14 cellular contexts compared by ENCODE assay signal in genomic region chr5:81006955-81007636, GRCh38. TPM values are rescaled to one million over a fixed set of nuclear protein-coding genes. Genes with fewer than 3 reads are reported as not detected.
DNase-seq lines count a peak whose midpoint lies in the region; ATAC-seq, FAIRE-seq and TF ChIP-seq lines count a peak whose summit lies in the region.
"Had no signal": no experiment of that assay in that cellular context is flagged by ENCODE, and none has a peak within 500 bp of the region (broad histone marks: within the 10 kb centered on the region; RNA-seq: fewer than 3 reads in every experiment).

No MANE protein-coding gene starts in this region.

- H3K4me1 Mint-ChIP-seq in activated naive CD4-positive, alpha-beta T cell treated with anti-CD3 and anti-CD28 coated beads, Interleukin-2, amount 10 ng/mL, durations not matched to agents 7 days and 5 days, result peaks cover 66% of the 10 kb centered on the region

- no peak for ATAC-seq in HepG2
- no peak for ATAC-seq in GM21528 (IDR thresholded peaks at IDR 0.05; ENCODE audit: low FRiP score, unreplicated experiment)
- ATAC-seq: Panc1 had no signal

- peaks cover 9% of the 10 kb centered on the region for H3K36me3 Mint-ChIP-seq in activated naive CD4-positive, alpha-beta T cell treated with anti-CD3 and anti-CD28 coated beads, Interleukin-2, amount 10 ng/mL, durations not matched to agents 7 days and 5 days

- peaks cover 13% of the 10 kb centered on the region for H3K4me1 ChIP-seq in HepG2 (ENCODE audit: insufficient read depth, low read length)

- no peak for TF ChIP-seq RAD21 in HepG2 (CRISPR knock-in tag; IDR thresholded peaks at IDR 0.05)

- no peaks in the 10 kb centered on the region for H4K20me1 ChIP-seq in HepG2 (ENCODE audit: insufficient read depth, low read length)

- no peak for TF ChIP-seq POLR2A in HepG2 (IDR thresholded peaks at IDR 0.05; ENCODE audit: insufficient read depth in 1 of 2, low read depth in 2 of 2, low read length in 2 of 2)

- 94% methylated on average over 7 of the region's 7 CpGs for WGBS in HepG2 (ENCODE audit: low lambda C conversion rate)

- no peak for TF ChIP-seq CTCF in HepG2 (CRISPR knock-in tag; IDR thresholded peaks at IDR 0.05)

- H3K27ac Mint-ChIP-seq in activated naive CD4-positive, alpha-beta T cell treated with anti-CD3 and anti-CD28 coated beads, Interleukin-2, amount 10 ng/mL, durations not matched to agents 7 days and 5 days, result peak overlapping the region; percentile 97

- CTCF ChIA-PET in activated naive CD4-positive, alpha-beta T cell treated with anti-CD3 and anti-CD28 coated beads, Interleukin-2, amount 10 ng/mL, durations not matched to agents 7 days and 5 days (lab: Charles Lee), result interaction anchor here (0.7 to 1.7 kb wide), 7 partner anchors 9 to 251 kb away, joined by 3 to 8 read pairs (median 4); no protein-coding TSS in a partner anchor
- CTCF ChIA-PET in HepG2 (lab: Yijun Ruan, JAX; ENCODE audit: low intra/inter-chr PET ratio, low total read pairs), result no interaction called here

- no peak overlapping the region for H3K27ac ChIP-seq in HepG2 (ENCODE audit: extremely low read length, insufficient read depth, low read length)
- H3K27ac ChIP-seq: WERI-Rb-1 had no signal

- H3K9me3 ChIP-seq in HepG2 (ENCODE audit: low read length), result no peaks in the 10 kb centered on the region

- intact Hi-C loops in HepG2 (cut with micrococcal nuclease; ENCODE audit: unreplicated experiment), result no loop called here

- no peak overlapping the region for H3K9ac ChIP-seq in HepG2 (ENCODE audit: insufficient read depth, low read depth, low read length)

- peaks cover 76% of the 10 kb centered on the region for H3K79me2 ChIP-seq in HepG2 (ENCODE audit: insufficient read depth, low read length)

- POLR2A ChIA-PET in HepG2 (lab: Yijun Ruan, JAX), result no interaction called here

- no peak overlapping the region for H2AFZ ChIP-seq in HepG2 (ENCODE audit: low read length)

- peak overlapping the region; percentile 44 for H3K4me3 ChIP-seq in Jurkat, Clone E6-1 (ENCODE audit: low read length)
- no peak overlapping the region for H3K4me3 ChIP-seq in HepG2 (replicated peaks in 1 of 3; ENCODE audit: insufficient read depth in 1 of 3, low read depth in 2 of 3, low read length in 3 of 3)
- H3K4me3 ChIP-seq: lung had no signal

- peak; percentile 98 for DNase-seq in Jurkat, Clone E6-1 (ENCODE audit: low read depth, low spot score)
- DNase-seq in activated CD4-positive, alpha-beta T cell treated with anti-CD3 and anti-CD28 coated beads for 48 hours, result peak; percentile 61
- DNase-seq in activated naive CD4-positive, alpha-beta T cell treated with anti-CD3 and anti-CD28 coated beads, Interleukin-2, amount 10 ng/mL, durations not matched to agents 7 days and 5 days, result peak; percentile 70
- DNase-seq in stimulated activated CD4-positive, alpha-beta T cell treated with anti-CD3 and anti-CD28 coated beads, Interleukin-4, amount 100 ng/mL, for 24 hours, result peak; percentile 67
- DNase-seq in HepG2 (ENCODE audit: low spot score), result no peak
- DNase-seq in NOMO-1 treated with dmso at 0.1 percent for 144 hours (lab: John Stamatoyannopoulos, UW; ENCODE audit: unreplicated experiment), result no peak
- no peak for DNase-seq in AG08395 (ENCODE audit: low spot score)
- DNase-seq: DMS 273 treated with DMSO at 0.1 percent for 48 hours, foreskin melanocyte, NCI-H2081 treated with DMSO at 0.1 percent for 48 hours, WERI-Rb-1 had no signal

- no TSS peak for BruUV-seq in HepG2 (replicated peaks; lab: Mats Ljungman, UMichigan)

- H3K27me3 ChIP-seq in HepG2 (ENCODE audit: control insufficient read depth in 1 of 2, insufficient read depth in 2 of 2, low read length in 2 of 2), result no peaks in the 10 kb centered on the region

- H3K4me2 ChIP-seq in HepG2 (ENCODE audit: low read depth, low read length), result no peak overlapping the region

- H3K9me3 Mint-ChIP-seq in activated naive CD4-positive, alpha-beta T cell treated with anti-CD3 and anti-CD28 coated beads, Interleukin-2, amount 10 ng/mL, durations not matched to agents 7 days and 5 days, result no peaks in the 10 kb centered on the region

- in situ Hi-C loops in HepG2 (cut with HindIII; ENCODE audit: extremely low pct_ligation_motif_present, low pct_unique_long_range_greater_than_20kb), result no loop called here

- peaks cover 9 to 14% of the 10 kb centered on the region in 2 experiments for H3K36me3 ChIP-seq in HepG2 (replicated peaks in 1 of 2; ENCODE audit: control insufficient read depth in 1 of 2, insufficient read depth in 2 of 2, low read length in 2 of 2)

- H3K4me3 Mint-ChIP-seq in activated naive CD4-positive, alpha-beta T cell treated with anti-CD3 and anti-CD28 coated beads, Interleukin-2, amount 10 ng/mL, durations not matched to agents 7 days and 5 days, result peak overlapping the region; percentile 74

- no peak for FAIRE-seq in HepG2 (lab: Jason Lieb, UNC)

- H3K27me3 Mint-ChIP-seq in activated naive CD4-positive, alpha-beta T cell treated with anti-CD3 and anti-CD28 coated beads, Interleukin-2, amount 10 ng/mL, durations not matched to agents 7 days and 5 days, result no peaks in the 10 kb centered on the region

- TF ChIP-seq EP300 in HepG2 (IDR thresholded peaks at IDR 0.05; ENCODE audit: low read depth in 2 of 2, low read length in 2 of 2) (no peak), HepG2 (CRISPR knock-in tag; IDR thresholded peaks at IDR 0.05; ENCODE audit: borderline replicate concordance) (no peak)

TF ChIP-seq in HepG2, 621 proteins besides CTCF, POLR2A, EP300 and RAD21 (continues in another document):
- TF ChIP-seq ISX (CRISPR knock-in tag; conservative IDR thresholded peaks at IDR 0.05) (no peak), IRF9 (CRISPR knock-in tag; IDR thresholded peaks at IDR 0.05; ENCODE audit: borderline replicate concordance) (no peak), ZNF740 (CRISPR knock-in tag; IDR thresholded peaks at IDR 0.05) (no peak), UBTF (CRISPR knock-in tag; IDR thresholded peaks at IDR 0.05) (no peak), ZNF878 (CRISPR knock-in tag; IDR thresholded peaks at IDR 0.05) (no peak), IKZF1 (IDR thresholded peaks at IDR 0.05) (no peak), ZNF724P (CRISPR knock-in tag; IDR thresholded peaks at IDR 0.05; ENCODE audit: borderline replicate concordance) (no peak), REXO4 (CRISPR knock-in tag; IDR thresholded peaks at IDR 0.05; ENCODE audit: borderline replicate concordance) (no peak)

RNA-seq across cellular contexts. Expression of gene RASGRF2, which starts 46.9 kb away (rescaled TPM):
- polyA plus RNA-seq in Jurkat, Clone E6-1 (2012; ENCODE audit: insufficient read depth, insufficient read length), result 0.37 TPM
- total RNA-seq in HepG2 (2016; rRNA removed; fragmentation: Illumina TruSeq; extraction: Trizol), result 23.6 and 24.6 TPM in 2 replicates
- total RNA-seq in HepG2 (2016; cell fraction: cytosol; rRNA removed; fragmentation: Illumina TruSeq; extraction: Trizol; ENCODE audit: low read depth), result 28.7 and 29.4 TPM in 2 replicates
- total RNA-seq in HepG2 (2016; cell fraction: insoluble cytoplasmic fraction; rRNA removed; fragmentation: Illumina TruSeq; extraction: Trizol), result 21.9 and 24.2 TPM in 2 replicates
- 29.6 and 33.7 TPM in 2 replicates for total RNA-seq in HepG2 (2016; cell fraction: membrane; rRNA removed; fragmentation: Illumina TruSeq; extraction: Trizol)
- total RNA-seq in HepG2 (2016; cell fraction: nucleus; rRNA removed; fragmentation: Illumina TruSeq; extraction: Trizol), result 27.7 and 35.4 TPM in 2 replicates
- polyA plus RNA-seq in HepG2 (2011; rRNA removed), result 21.0 and 29.0 TPM in 2 replicates
- 16.4 and 17.4 TPM in 2 replicates for polyA plus RNA-seq in HepG2 (2011; cell fraction: cytosol; rRNA removed)
- polyA plus RNA-seq in HepG2 (2011; cell fraction: nucleus; rRNA removed), result 33.0 and 40.3 TPM in 2 replicates
- polyA plus RNA-seq in HepG2 (2012), result 16.3 and 20.9 TPM in 2 replicates
- 3.9 and 4.1 TPM in 2 replicates for polyA plus RNA-seq in HepG2 (2016; cell fraction: cytosol; fragmentation: Illumina TruSeq; extraction: Trizol; ENCODE audit: low read depth)
- 21.6 and 22.6 TPM in 2 replicates for polyA plus RNA-seq in HepG2 (2016; cell fraction: insoluble cytoplasmic fraction; fragmentation: Illumina TruSeq; extraction: Trizol; ENCODE audit: low read depth)
- polyA plus RNA-seq in HepG2 (2016; cell fraction: membrane; fragmentation: Illumina TruSeq; extraction: Trizol; ENCODE audit: low read depth), result 11.4 and 12.7 TPM in 2 replicates
- polyA plus RNA-seq in HepG2 (2016; cell fraction: nucleus; fragmentation: Illumina TruSeq; extraction: Trizol; ENCODE audit: insufficient read depth, low read depth), result 28.8 and 31.1 TPM in 2 replicates
- 0.05 and 56.0 TPM in 2 replicates for polyA minus RNA-seq in HepG2 (2011; rRNA and poly(A)+ RNA removed; ENCODE audit: low replicate concordance)
- 23.4 and 24.9 TPM in 2 replicates for polyA minus RNA-seq in HepG2 (2011; cell fraction: cytosol; rRNA and poly(A)+ RNA removed)
- polyA minus RNA-seq in HepG2 (2011; cell fraction: nucleus; rRNA and poly(A)+ RNA removed), result 104 and 113 TPM in 2 replicates

Comparison
In these comparisons a context has a peak if more than half of its experiments do, and no peak if none do; other contexts are left out.
1. DNase-seq: peak in Jurkat, Clone E6-1 (single experiment), activated CD4-positive, alpha-beta T cell treated with anti-CD3 and anti-CD28 coated beads for 48 hours (single experiment), activated naive CD4-positive, alpha-beta T cell treated with anti-CD3 and anti-CD28 coated beads, Interleukin-2, amount 10 ng/mL, durations not matched to agents 7 days and 5 days (single experiment) and stimulated activated CD4-positive, alpha-beta T cell treated with anti-CD3 and anti-CD28 coated beads, Interleukin-4, amount 100 ng/mL, for 24 hours (single experiment); none in HepG2 (single experiment), NOMO-1 treated with dmso at 0.1 percent for 144 hours (single experiment) and AG08395 (single experiment).